In the genomic region with DNA sequence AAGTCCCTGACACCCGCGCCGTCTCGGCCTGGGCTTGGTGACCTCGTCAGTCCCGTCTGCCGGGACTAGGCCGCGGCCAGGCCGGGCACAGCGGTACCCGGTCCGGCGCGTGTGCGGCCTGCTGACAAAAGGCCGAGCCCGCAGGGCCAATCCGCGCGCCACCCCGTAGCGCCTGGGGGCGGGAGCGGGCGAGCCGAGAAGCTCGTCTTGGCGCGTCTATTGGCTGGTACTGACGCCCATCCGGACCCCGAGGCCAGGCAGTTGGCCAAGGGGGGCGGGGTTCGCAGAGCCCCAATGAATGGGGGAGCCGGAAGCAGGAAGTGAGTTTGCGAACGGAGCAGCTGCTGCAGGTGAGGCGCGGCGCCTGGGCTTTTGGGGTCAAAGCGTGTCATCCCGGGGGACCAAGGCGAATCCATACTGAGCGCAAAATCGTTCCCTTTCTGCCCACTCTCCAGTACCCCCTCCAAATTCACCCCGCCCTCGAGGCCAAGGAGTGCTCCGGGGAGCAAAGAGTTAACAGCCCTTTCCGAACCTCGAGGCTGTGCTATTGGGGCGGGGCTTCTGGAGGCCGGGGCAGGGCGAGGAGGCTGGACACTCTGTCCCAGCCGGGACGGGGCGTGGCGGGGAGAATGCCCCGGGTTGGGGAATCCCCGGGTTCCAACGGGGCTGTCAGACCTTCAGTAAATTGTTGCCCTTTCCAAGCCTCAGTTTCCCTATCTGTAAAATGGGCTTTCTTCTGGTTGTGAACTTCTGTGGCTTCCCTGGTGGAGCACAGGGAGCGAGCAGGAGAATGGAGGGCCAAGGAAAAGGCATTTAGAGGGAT, we compare ENCODE assay signal across 1 cellular context.
A peak's percentile ranks its signal among the peaks of the same experiment; 100 is the strongest.
TF ChIP-seq lines count a peak whose summit lies in the region.

A gene with protein sequence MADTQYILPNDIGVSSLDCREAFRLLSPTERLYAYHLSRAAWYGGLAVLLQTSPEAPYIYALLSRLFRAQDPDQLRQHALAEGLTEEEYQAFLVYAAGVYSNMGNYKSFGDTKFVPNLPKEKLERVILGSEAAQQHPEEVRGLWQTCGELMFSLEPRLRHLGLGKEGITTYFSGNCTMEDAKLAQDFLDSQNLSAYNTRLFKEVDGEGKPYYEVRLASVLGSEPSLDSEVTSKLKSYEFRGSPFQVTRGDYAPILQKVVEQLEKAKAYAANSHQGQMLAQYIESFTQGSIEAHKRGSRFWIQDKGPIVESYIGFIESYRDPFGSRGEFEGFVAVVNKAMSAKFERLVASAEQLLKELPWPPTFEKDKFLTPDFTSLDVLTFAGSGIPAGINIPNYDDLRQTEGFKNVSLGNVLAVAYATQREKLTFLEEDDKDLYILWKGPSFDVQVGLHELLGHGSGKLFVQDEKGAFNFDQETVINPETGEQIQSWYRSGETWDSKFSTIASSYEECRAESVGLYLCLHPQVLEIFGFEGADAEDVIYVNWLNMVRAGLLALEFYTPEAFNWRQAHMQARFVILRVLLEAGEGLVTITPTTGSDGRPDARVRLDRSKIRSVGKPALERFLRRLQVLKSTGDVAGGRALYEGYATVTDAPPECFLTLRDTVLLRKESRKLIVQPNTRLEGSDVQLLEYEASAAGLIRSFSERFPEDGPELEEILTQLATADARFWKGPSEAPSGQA (plus strand): TSS at position 319 of the 823 bp plus-strand sequence. CDS start 1,767 bp downstream, outside the sequence.

TF ChIP-seq in WTC11, 78 proteins besides CTCF, POLR2A, EP300 and RAD21 (continued from another document):
- TF ChIP-seq, protein P1, sequence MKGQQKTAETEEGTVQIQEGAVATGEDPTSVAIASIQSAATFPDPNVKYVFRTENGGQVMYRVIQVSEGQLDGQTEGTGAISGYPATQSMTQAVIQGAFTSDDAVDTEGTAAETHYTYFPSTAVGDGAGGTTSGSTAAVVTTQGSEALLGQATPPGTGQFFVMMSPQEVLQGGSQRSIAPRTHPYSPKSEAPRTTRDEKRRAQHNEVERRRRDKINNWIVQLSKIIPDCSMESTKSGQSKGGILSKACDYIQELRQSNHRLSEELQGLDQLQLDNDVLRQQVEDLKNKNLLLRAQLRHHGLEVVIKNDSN (CRISPR knock-in tag; IDR thresholded peaks at IDR 0.05), result peak; percentile 15; the same call in 1 of the 2 replicates
- TF ChIP-seq, protein P2, sequence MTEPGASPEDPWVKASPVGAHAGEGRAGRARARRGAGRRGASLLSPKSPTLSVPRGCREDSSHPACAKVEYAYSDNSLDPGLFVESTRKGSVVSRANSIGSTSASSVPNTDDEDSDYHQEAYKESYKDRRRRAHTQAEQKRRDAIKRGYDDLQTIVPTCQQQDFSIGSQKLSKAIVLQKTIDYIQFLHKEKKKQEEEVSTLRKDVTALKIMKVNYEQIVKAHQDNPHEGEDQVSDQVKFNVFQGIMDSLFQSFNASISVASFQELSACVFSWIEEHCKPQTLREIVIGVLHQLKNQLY (CRISPR knock-in tag; IDR thresholded peaks at IDR 0.05), result no peak
- TF ChIP-seq TP53 (CRISPR knock-in tag; IDR thresholded peaks at IDR 0.05) (peak; percentile 77; the same call in 1 of the 2 replicates), JAZF1 (CRISPR knock-in tag; IDR thresholded peaks at IDR 0.05) (no peak), OVOL2 (CRISPR knock-in tag; IDR thresholded peaks at IDR 0.05; ENCODE audit: borderline replicate concordance) (no peak), GABPB1 (CRISPR knock-in tag; IDR thresholded peaks at IDR 0.05) (peak; percentile 54; the same call in 1 of the 2 replicates), ZNF121 (CRISPR knock-in tag; IDR thresholded peaks at IDR 0.05) (0 out of 2 replicates have a peak, but pooled peaks have one; percentile 43), ELF4 (CRISPR knock-in tag; IDR thresholded peaks at IDR 0.05; ENCODE audit: low read depth) (no peak), NR1H2 (CRISPR knock-in tag; IDR thresholded peaks at IDR 0.05) (no peak), NFYB (CRISPR knock-in tag; conservative IDR thresholded peaks at IDR 0.05; ENCODE audit: low read depth) (peak; percentile 90), FOXP1 (CRISPR knock-in tag; IDR thresholded peaks at IDR 0.05; ENCODE audit: borderline replicate concordance) (peak; percentile 71; the same call in 1 of the 2 replicates), ZNF416 (CRISPR knock-in tag; IDR thresholded peaks at IDR 0.05) (peak; percentile 66; the same call in 1 of the 2 replicates), GTF2I (CRISPR knock-in tag; conservative IDR thresholded peaks at IDR 0.05) (peak; percentile 92), ETV6 (CRISPR knock-in tag; IDR thresholded peaks at IDR 0.05) (peak; percentile 59; the same call in 1 of the 2 replicates), SP1 (CRISPR knock-in tag; conservative IDR thresholded peaks at IDR 0.05) (peak; percentile 91)
- TF ChIP-seq, protein P3, sequence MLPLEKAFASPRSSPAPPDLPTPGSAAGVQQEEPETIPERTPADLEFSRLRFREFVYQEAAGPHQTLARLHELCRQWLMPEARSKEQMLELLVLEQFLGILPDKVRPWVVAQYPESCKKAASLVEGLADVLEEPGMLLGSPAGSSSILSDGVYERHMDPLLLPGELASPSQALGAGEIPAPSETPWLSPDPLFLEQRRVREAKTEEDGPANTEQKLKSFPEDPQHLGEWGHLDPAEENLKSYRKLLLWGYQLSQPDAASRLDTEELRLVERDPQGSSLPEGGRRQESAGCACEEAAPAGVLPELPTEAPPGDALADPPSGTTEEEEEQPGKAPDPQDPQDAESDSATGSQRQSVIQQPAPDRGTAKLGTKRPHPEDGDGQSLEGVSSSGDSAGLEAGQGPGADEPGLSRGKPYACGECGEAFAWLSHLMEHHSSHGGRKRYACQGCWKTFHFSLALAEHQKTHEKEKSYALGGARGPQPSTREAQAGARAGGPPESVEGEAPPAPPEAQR (CRISPR knock-in tag; IDR thresholded peaks at IDR 0.05), result no peak
- TF ChIP-seq, protein P4, sequence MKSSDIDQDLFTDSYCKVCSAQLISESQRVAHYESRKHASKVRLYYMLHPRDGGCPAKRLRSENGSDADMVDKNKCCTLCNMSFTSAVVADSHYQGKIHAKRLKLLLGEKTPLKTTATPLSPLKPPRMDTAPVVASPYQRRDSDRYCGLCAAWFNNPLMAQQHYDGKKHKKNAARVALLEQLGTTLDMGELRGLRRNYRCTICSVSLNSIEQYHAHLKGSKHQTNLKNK (CRISPR knock-in tag; IDR thresholded peaks at IDR 0.05), result 0 out of 2 replicates have a peak, but pooled peaks have one; percentile 38
- TF ChIP-seq, protein P5, sequence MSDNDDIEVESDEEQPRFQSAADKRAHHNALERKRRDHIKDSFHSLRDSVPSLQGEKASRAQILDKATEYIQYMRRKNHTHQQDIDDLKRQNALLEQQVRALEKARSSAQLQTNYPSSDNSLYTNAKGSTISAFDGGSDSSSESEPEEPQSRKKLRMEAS (CRISPR knock-in tag; IDR thresholded peaks at IDR 0.05), result peak; percentile 14; the same call in 1 of the 2 replicates
- TF ChIP-seq, protein P6, sequence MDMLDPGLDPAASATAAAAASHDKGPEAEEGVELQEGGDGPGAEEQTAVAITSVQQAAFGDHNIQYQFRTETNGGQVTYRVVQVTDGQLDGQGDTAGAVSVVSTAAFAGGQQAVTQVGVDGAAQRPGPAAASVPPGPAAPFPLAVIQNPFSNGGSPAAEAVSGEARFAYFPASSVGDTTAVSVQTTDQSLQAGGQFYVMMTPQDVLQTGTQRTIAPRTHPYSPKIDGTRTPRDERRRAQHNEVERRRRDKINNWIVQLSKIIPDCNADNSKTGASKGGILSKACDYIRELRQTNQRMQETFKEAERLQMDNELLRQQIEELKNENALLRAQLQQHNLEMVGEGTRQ (CRISPR knock-in tag; IDR thresholded peaks at IDR 0.05), result peak; percentile 45
- TF ChIP-seq, protein P7, sequence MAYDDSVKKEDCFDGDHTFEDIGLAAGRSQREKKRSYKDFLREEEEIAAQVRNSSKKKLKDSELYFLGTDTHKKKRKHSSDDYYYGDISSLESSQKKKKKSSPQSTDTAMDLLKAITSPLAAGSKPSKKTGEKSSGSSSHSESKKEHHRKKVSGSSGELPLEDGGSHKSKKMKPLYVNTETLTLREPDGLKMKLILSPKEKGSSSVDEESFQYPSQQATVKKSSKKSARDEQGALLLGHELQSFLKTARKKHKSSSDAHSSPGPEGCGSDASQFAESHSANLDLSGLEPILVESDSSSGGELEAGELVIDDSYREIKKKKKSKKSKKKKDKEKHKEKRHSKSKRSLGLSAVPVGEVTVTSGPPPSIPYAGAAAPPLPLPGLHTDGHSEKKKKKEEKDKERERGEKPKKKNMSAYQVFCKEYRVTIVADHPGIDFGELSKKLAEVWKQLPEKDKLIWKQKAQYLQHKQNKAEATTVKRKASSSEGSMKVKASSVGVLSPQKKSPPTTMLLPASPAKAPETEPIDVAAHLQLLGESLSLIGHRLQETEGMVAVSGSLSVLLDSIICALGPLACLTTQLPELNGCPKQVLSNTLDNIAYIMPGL (CRISPR knock-in tag; IDR thresholded peaks at IDR 0.05), result peak; percentile 88; the same call in 1 of the 2 replicates
- TF ChIP-seq, protein P8, sequence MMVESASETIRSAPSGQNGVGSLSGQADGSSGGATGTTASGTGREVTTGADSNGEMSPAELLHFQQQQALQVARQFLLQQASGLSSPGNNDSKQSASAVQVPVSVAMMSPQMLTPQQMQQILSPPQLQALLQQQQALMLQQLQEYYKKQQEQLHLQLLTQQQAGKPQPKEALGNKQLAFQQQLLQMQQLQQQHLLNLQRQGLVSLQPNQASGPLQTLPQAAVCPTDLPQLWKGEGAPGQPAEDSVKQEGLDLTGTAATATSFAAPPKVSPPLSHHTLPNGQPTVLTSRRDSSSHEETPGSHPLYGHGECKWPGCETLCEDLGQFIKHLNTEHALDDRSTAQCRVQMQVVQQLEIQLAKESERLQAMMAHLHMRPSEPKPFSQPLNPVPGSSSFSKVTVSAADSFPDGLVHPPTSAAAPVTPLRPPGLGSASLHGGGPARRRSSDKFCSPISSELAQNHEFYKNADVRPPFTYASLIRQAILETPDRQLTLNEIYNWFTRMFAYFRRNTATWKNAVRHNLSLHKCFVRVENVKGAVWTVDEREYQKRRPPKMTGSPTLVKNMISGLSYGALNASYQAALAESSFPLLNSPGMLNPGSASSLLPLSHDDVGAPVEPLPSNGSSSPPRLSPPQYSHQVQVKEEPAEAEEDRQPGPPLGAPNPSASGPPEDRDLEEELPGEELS (CRISPR knock-in tag; IDR thresholded peaks at IDR 0.05), result peak; percentile 9; the same call in 1 of the 2 replicates
- TF ChIP-seq, protein P9, sequence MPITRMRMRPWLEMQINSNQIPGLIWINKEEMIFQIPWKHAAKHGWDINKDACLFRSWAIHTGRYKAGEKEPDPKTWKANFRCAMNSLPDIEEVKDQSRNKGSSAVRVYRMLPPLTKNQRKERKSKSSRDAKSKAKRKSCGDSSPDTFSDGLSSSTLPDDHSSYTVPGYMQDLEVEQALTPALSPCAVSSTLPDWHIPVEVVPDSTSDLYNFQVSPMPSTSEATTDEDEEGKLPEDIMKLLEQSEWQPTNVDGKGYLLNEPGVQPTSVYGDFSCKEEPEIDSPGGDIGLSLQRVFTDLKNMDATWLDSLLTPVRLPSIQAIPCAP (CRISPR knock-in tag; IDR thresholded peaks at IDR 0.05), result 0 out of 2 replicates have a peak, but pooled peaks have one; percentile 18
- TF ChIP-seq, protein P10, sequence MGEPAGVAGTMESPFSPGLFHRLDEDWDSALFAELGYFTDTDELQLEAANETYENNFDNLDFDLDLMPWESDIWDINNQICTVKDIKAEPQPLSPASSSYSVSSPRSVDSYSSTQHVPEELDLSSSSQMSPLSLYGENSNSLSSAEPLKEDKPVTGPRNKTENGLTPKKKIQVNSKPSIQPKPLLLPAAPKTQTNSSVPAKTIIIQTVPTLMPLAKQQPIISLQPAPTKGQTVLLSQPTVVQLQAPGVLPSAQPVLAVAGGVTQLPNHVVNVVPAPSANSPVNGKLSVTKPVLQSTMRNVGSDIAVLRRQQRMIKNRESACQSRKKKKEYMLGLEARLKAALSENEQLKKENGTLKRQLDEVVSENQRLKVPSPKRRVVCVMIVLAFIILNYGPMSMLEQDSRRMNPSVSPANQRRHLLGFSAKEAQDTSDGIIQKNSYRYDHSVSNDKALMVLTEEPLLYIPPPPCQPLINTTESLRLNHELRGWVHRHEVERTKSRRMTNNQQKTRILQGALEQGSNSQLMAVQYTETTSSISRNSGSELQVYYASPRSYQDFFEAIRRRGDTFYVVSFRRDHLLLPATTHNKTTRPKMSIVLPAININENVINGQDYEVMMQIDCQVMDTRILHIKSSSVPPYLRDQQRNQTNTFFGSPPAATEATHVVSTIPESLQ (CRISPR knock-in tag; IDR thresholded peaks at IDR 0.05), result no peak
- TF ChIP-seq, protein P11, sequence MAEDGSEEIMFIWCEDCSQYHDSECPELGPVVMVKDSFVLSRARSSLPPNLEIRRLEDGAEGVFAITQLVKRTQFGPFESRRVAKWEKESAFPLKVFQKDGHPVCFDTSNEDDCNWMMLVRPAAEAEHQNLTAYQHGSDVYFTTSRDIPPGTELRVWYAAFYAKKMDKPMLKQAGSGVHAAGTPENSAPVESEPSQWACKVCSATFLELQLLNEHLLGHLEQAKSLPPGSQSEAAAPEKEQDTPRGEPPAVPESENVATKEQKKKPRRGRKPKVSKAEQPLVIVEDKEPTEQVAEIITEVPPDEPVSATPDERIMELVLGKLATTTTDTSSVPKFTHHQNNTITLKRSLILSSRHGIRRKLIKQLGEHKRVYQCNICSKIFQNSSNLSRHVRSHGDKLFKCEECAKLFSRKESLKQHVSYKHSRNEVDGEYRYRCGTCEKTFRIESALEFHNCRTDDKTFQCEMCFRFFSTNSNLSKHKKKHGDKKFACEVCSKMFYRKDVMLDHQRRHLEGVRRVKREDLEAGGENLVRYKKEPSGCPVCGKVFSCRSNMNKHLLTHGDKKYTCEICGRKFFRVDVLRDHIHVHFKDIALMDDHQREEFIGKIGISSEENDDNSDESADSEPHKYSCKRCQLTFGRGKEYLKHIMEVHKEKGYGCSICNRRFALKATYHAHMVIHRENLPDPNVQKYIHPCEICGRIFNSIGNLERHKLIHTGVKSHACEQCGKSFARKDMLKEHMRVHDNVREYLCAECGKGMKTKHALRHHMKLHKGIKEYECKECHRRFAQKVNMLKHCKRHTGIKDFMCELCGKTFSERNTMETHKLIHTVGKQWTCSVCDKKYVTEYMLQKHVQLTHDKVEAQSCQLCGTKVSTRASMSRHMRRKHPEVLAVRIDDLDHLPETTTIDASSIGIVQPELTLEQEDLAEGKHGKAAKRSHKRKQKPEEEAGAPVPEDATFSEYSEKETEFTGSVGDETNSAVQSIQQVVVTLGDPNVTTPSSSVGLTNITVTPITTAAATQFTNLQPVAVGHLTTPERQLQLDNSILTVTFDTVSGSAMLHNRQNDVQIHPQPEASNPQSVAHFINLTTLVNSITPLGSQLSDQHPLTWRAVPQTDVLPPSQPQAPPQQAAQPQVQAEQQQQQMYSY (CRISPR knock-in tag; IDR thresholded peaks at IDR 0.05), result peak; percentile 55; the same call in 1 of the 2 replicates
- TF ChIP-seq, protein P12, sequence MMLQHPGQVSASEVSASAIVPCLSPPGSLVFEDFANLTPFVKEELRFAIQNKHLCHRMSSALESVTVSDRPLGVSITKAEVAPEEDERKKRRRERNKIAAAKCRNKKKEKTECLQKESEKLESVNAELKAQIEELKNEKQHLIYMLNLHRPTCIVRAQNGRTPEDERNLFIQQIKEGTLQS (CRISPR knock-in tag; conservative IDR thresholded peaks at IDR 0.05), result no peak
- TF ChIP-seq, protein P13, sequence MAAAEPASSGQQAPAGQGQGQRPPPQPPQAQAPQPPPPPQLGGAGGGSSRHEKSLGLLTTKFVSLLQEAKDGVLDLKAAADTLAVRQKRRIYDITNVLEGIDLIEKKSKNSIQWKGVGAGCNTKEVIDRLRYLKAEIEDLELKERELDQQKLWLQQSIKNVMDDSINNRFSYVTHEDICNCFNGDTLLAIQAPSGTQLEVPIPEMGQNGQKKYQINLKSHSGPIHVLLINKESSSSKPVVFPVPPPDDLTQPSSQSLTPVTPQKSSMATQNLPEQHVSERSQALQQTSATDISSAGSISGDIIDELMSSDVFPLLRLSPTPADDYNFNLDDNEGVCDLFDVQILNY (CRISPR knock-in tag; IDR thresholded peaks at IDR 0.05), result peak; percentile 61; the same call in 1 of the 2 replicates
